24 cellular contexts compared by ENCODE assay signal in the genomic region with DNA sequence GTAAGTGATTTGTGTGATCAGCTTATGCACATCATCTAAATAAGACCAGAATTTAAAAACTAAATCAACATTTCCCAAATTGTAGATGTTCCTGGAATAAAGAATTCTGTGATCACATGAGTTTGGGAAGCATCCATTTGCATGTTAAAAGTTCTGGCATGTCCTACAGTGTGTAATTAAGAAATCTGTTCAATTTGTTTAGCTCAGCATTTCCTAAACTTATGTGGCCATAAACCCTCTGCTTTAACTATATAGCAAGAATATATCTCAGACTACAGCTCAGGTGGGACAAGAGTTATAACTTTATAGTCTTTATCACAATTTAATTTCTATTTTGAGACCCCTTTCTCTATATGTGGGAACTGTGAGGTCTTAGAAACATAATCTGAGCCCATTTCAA.
DNase-seq lines count a peak whose midpoint lies in the region; ATAC-seq, FAIRE-seq and TF ChIP-seq lines count a peak whose summit lies in the region.
"Had no signal": no experiment of that assay in that cellular context is flagged by ENCODE, and none has a peak within 500 bp of the region (broad histone marks: within the 10 kb centered on the region; RNA-seq: fewer than 3 reads in every experiment).

No MANE protein-coding gene starts in this region.

- in situ Hi-C loops in HepG2 (cut with HindIII; ENCODE audit: extremely low pct_ligation_motif_present, low pct_unique_long_range_greater_than_20kb) = no loop called here

- BruUV-seq in HepG2 (replicated peaks; lab: Mats Ljungman, UMichigan) = no TSS peak

- no peak for TF ChIP-seq POLR2A in HepG2 (IDR thresholded peaks at IDR 0.05; ENCODE audit: insufficient read depth in 1 of 2, low read depth in 2 of 2, low read length in 2 of 2)
- no peak for TF ChIP-seq POLR2A in right lobe of liver (IDR thresholded peaks at IDR 0.05)

- H3K79me2 ChIP-seq in HepG2 (ENCODE audit: insufficient read depth, low read length) (no peaks in the 10 kb centered on the region), neural cell (replicated peaks; ENCODE audit: insufficient read depth, low read length) (no peaks in the 10 kb centered on the region), GM23338 (replicated peaks; ENCODE audit: insufficient read depth) (no peaks in the 10 kb centered on the region)

- TF ChIP-seq EP300 in HepG2 (IDR thresholded peaks at IDR 0.05; ENCODE audit: low read depth in 2 of 2, low read length in 2 of 2) (no peak), HepG2 (CRISPR knock-in tag; IDR thresholded peaks at IDR 0.05; ENCODE audit: borderline replicate concordance) (no peak), neural cell (conservative IDR thresholded peaks at IDR 0.05; ENCODE audit: poor library complexity, severe bottlenecking) (no peak)

- no peak overlapping the region for H3K9ac ChIP-seq in HepG2 (ENCODE audit: insufficient read depth, low read depth, low read length)
- peak overlapping the region; percentile 46 for H3K9ac ChIP-seq in neural cell (ENCODE audit: low read length)
- H3K9ac ChIP-seq: BLaER1, GM23248 had no signal

- H3K36me3 Mint-ChIP-seq in T-cell (no peaks in the 10 kb centered on the region), GM23338 (ENCODE audit: low read depth) (no peaks in the 10 kb centered on the region)
- H3K36me3 Mint-ChIP-seq: CD14-positive monocyte; CD8-positive, alpha-beta T cell had no signal

- POLR2A ChIA-PET in HepG2 (lab: Yijun Ruan, JAX) (no interaction called here), T-cell (lab: Charles Lee) (no interaction called here)

- no peak for DNase-seq in HepG2 (ENCODE audit: low spot score)
- no peak for DNase-seq in right lobe of liver
- DNase-seq in T-cell = no peak
- DNase-seq in effector memory CD4-positive, alpha-beta T cell = no peak
- DNase-seq in GM20000 (ENCODE audit: low spot score) = no peak
- no peak for DNase-seq in GM23338 (ENCODE audit: low spot score)
- DNase-seq in NCI-H1092 treated with DMSO at 0.1 percent for 48 hours (lab: John Stamatoyannopoulos, UW) = no peak
- DNase-seq: CD8-positive, alpha-beta T cell; COR-L47; DMS 273 treated with DMSO at 0.1 percent for 48 hours; DMS53; DND-41; EL; GM23248; HCEC 1CT had no signal

- no peak for TF ChIP-seq RAD21 in HepG2 (CRISPR knock-in tag; IDR thresholded peaks at IDR 0.05)
- TF ChIP-seq RAD21 in neural cell (conservative IDR thresholded peaks at IDR 0.05) = no peak

- H3K4me2 ChIP-seq in HepG2 (ENCODE audit: low read depth, low read length) (no peak overlapping the region), neural cell (ENCODE audit: low read length) (peak overlapping the region; percentile 5), GM23338 (no peak overlapping the region)

- H3K36me3 ChIP-seq in HepG2 (replicated peaks in 1 of 2; ENCODE audit: control insufficient read depth in 1 of 2, insufficient read depth in 2 of 2, low read length in 2 of 2) (no peaks in the 10 kb centered on the region), right lobe of liver (no peaks in the 10 kb centered on the region), neural cell (ENCODE audit: insufficient read depth, low read length) (no peaks in the 10 kb centered on the region), GM23338 (ENCODE audit: insufficient read depth) (no peaks in the 10 kb centered on the region)
- no peaks in the 10 kb centered on the region for H3K36me3 ChIP-seq in effector memory CD4-positive, alpha-beta T cell (ENCODE audit: control insufficient read depth, insufficient read depth, low read length)
- H3K36me3 ChIP-seq: BLaER1 had no signal

- no peaks in the 10 kb centered on the region for H3K27me3 ChIP-seq in HepG2 (ENCODE audit: control insufficient read depth in 1 of 2, insufficient read depth in 2 of 2, low read length in 2 of 2)
- H3K27me3 ChIP-seq in right lobe of liver = no peaks in the 10 kb centered on the region
- no peaks in the 10 kb centered on the region for H3K27me3 ChIP-seq in effector memory CD4-positive, alpha-beta T cell (replicated peaks; ENCODE audit: control insufficient read depth, insufficient read depth, low read length, poor library complexity, severe bottlenecking)
- H3K27me3 ChIP-seq in neural cell (ENCODE audit: insufficient read depth, low read depth, low read length) = no peaks in the 10 kb centered on the region
- no peaks in the 10 kb centered on the region for H3K27me3 ChIP-seq in GM23338 (ENCODE audit: insufficient read depth)
- H3K27me3 ChIP-seq: BLaER1 had no signal

- H3K27ac ChIP-seq in HepG2 (ENCODE audit: extremely low read length, insufficient read depth, low read length) (no peak overlapping the region), right lobe of liver (no peak overlapping the region), neural cell (ENCODE audit: low read length) (peak overlapping the region; percentile 89), GM23338 (ENCODE audit: low read depth) (no peak overlapping the region)
- H3K27ac ChIP-seq in effector memory CD4-positive, alpha-beta T cell (ENCODE audit: insufficient read depth, low read length, poor library complexity, severe bottlenecking) = peak overlapping the region; percentile 55
- H3K27ac ChIP-seq: 22Rv1, BLaER1, GM23248, HL-60 had no signal

- intact Hi-C loops in HepG2 (cut with micrococcal nuclease; ENCODE audit: unreplicated experiment) = no loop called here
- intact Hi-C loops in right lobe of liver (cut with DNase I) = no loop called here

- H3K27ac Mint-ChIP-seq in T-cell = peak overlapping the region; percentile 7 to 16
- no peak overlapping the region for H3K27ac Mint-ChIP-seq in GM23338
- H3K27ac Mint-ChIP-seq: CD14-positive monocyte had no signal

- H3F3A ChIP-seq in neural cell (ENCODE audit: insufficient read depth, low read length, poor library complexity, severe bottlenecking) = no peaks in the 10 kb centered on the region
- H3F3A ChIP-seq in GM23338 (replicated peaks; ENCODE audit: low read depth) = no peaks in the 10 kb centered on the region

- H3K27me3 Mint-ChIP-seq in T-cell = peaks cover 0 to 2% of the 10 kb centered on the region in 2 donors
- H3K27me3 Mint-ChIP-seq in GM23338 (ENCODE audit: insufficient read depth, low read depth, poor library complexity) = peaks cover 2% of the 10 kb centered on the region

- H3K9me3 ChIP-seq in HepG2 (ENCODE audit: low read length) = no peaks in the 10 kb centered on the region
- H3K9me3 ChIP-seq in right lobe of liver = no peaks in the 10 kb centered on the region
- no peaks in the 10 kb centered on the region for H3K9me3 ChIP-seq in effector memory CD4-positive, alpha-beta T cell (ENCODE audit: control insufficient read depth, low read length)
- no peaks in the 10 kb centered on the region for H3K9me3 ChIP-seq in neural cell (ENCODE audit: low read length)
- H3K9me3 ChIP-seq: BLaER1 had no signal

- TF ChIP-seq CTCF in HepG2 (CRISPR knock-in tag; IDR thresholded peaks at IDR 0.05) (no peak), right lobe of liver (IDR thresholded peaks at IDR 0.05) (no peak), neural cell (IDR thresholded peaks at IDR 0.05; ENCODE audit: poor library complexity, severe bottlenecking) (no peak), GM20000 (IDR thresholded peaks at IDR 0.05; ENCODE audit: extremely low read depth, missing control alignments) (no peak), GM23338 (conservative IDR thresholded peaks at IDR 0.05; ENCODE audit: low read depth in 2 of 2) (no peak)

- no peak for ATAC-seq in HepG2
- ATAC-seq in right lobe of liver = no peak
- no peak for ATAC-seq in T-cell (replicated peaks in 1 of 4)
- no peak for ATAC-seq in GM23338
- ATAC-seq: CD8-positive, alpha-beta T cell had no signal

- H3K4me3 ChIP-seq in HepG2 (replicated peaks in 1 of 3; ENCODE audit: insufficient read depth in 1 of 3, low read depth in 2 of 3, low read length in 3 of 3) (no peak overlapping the region), right lobe of liver (no peak overlapping the region), neural cell (ENCODE audit: low read length) (peak overlapping the region; percentile 43), GM23338 (no peak overlapping the region)
- H3K4me3 ChIP-seq in effector memory CD4-positive, alpha-beta T cell (ENCODE audit: insufficient read depth, low read depth, low read length, poor library complexity, severe bottlenecking) = no peak overlapping the region
- H3K4me3 ChIP-seq: BLaER1, GM23248 had no signal

- H3K4me1 ChIP-seq in HepG2 (ENCODE audit: insufficient read depth, low read length) (no peaks in the 10 kb centered on the region), right lobe of liver (no peaks in the 10 kb centered on the region), GM23338 (ENCODE audit: insufficient read depth) (peaks cover 18% of the 10 kb centered on the region)
- H3K4me1 ChIP-seq in effector memory CD4-positive, alpha-beta T cell (ENCODE audit: control insufficient read depth, insufficient read depth, low read length, poor library complexity, severe bottlenecking) = peaks cover 17% of the 10 kb centered on the region

- H3K9me3 Mint-ChIP-seq in T-cell = no peaks in the 10 kb centered on the region
- H3K9me3 Mint-ChIP-seq in GM23338 = no peaks in the 10 kb centered on the region
- H3K9me3 Mint-ChIP-seq: CD14-positive monocyte; CD8-positive, alpha-beta T cell had no signal

- no peak overlapping the region for H3K4me3 Mint-ChIP-seq in T-cell
- H3K4me3 Mint-ChIP-seq in GM23338 = no peak overlapping the region
- H3K4me3 Mint-ChIP-seq: CD14-positive monocyte; CD8-positive, alpha-beta T cell had no signal

- peaks cover 8 to 52% (median 36%) of the 10 kb centered on the region in 3 donors for H3K4me1 Mint-ChIP-seq in T-cell
- peaks cover 17% of the 10 kb centered on the region for H3K4me1 Mint-ChIP-seq in GM23338
- H3K4me1 Mint-ChIP-seq: CD14-positive monocyte had no signal

- CTCF ChIA-PET in HepG2 (lab: Yijun Ruan, JAX; ENCODE audit: low intra/inter-chr PET ratio, low total read pairs) (no interaction called here), T-cell (lab: Charles Lee) (interaction anchor here (1.0 kb wide), 2 partner anchors 14 to 90 kb away, joined by 3 read pairs; no protein-coding TSS in a partner anchor)

- H2AFZ ChIP-seq in HepG2 (ENCODE audit: low read length) (no peak overlapping the region), neural cell (ENCODE audit: low read depth, low read length) (no peak overlapping the region), GM23338 (no peak overlapping the region)
- H2AFZ ChIP-seq: GM23248 had no signal

- FAIRE-seq in HepG2 (lab: Jason Lieb, UNC) = no peak
- FAIRE-seq: GM12891, GM19239, H54, HTR-8/SVneo had no signal

- H3K9me2 ChIP-seq in neural cell (ENCODE audit: insufficient read depth, low read length) (no peaks in the 10 kb centered on the region), GM23338 (ENCODE audit: insufficient read depth) (no peaks in the 10 kb centered on the region; the same call in 1 of the 2 replicates)

- H4K20me1 ChIP-seq in HepG2 (ENCODE audit: insufficient read depth, low read length) (no peaks in the 10 kb centered on the region), neural cell (ENCODE audit: insufficient read depth) (no peaks in the 10 kb centered on the region), GM23338 (replicated peaks; ENCODE audit: insufficient read depth) (no peaks in the 10 kb centered on the region)
- H4K20me1 ChIP-seq: BLaER1 had no signal

TF ChIP-seq in HepG2, 621 proteins besides CTCF, POLR2A, EP300 and RAD21 (continues in another document):
- TF ChIP-seq MAFF (IDR thresholded peaks at IDR 0.05; ENCODE audit: low read depth, low read length) = peak; percentile 80

TF ChIP-seq in neural cell, 6 proteins besides CTCF, POLR2A, EP300 and RAD21 (continues in another document):
- no peak for TF ChIP-seq POLR2AphosphoS5 (IDR thresholded peaks at IDR 0.05)

TF ChIP-seq in GM23338, 12 proteins besides CTCF, POLR2A, EP300 and RAD21 (continues in another document):
- TF ChIP-seq ZNF114 (CRISPR knock-in tag; IDR thresholded peaks at IDR 0.05) = no peak

Comparison
In these comparisons a context has a peak if more than half of its experiments do, and no peak if none do; other contexts are left out.
1. H3K27ac ChIP-seq: peak in effector memory CD4-positive, alpha-beta T cell (single experiment) and neural cell (single experiment); none in HepG2 (single experiment), right lobe of liver (0 of 3) and GM23338 (single experiment).